In the genomic region with DNA sequence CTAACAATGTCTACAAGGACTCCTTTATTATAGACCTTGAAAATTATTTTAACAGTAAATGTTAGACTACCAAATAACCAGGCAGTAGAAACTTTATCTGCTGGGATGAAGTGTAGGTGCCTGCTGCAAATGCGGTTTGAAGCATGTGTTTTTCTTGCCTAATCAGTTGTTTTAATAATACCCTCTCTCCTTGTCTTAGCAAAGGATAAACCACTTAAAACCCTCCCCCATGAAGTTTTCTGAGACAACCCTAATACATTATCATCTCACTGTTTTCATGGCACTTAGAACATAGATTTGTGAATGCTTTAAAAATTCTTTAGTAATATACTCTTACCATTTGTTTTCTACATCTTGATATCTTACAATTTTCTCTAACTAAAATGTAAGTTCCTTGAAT, we compare ENCODE assay signal across 29 cellular contexts.
"Had no signal": no experiment of that assay in that cellular context is flagged by ENCODE, and none has a peak within 500 bp of the region (broad histone marks: within the 10 kb centered on the region; RNA-seq: fewer than 3 reads in every experiment).

No MANE protein-coding gene starts in this region.

- H3K27me3 ChIP-seq: esophagus squamous epithelium, heart right ventricle, neural progenitor cell, right lobe of liver, suprapubic skin had no signal

- H3K27ac Mint-ChIP-seq: effector memory CD8-positive, alpha-beta T cell; memory B cell; naive B cell; natural killer cell treated with Interleukin-12 subunit alpha and Interleukin-12 subunit beta and Interleukin-15 and Interleukin-18, amount 100 ng/mL, for 72 hours; neural progenitor cell; progenitor cell of endocrine pancreas had no signal

- H3K4me3 Mint-ChIP-seq: effector memory CD8-positive, alpha-beta T cell; memory B cell; naive B cell; natural killer cell treated with Interleukin-12 subunit alpha and Interleukin-12 subunit beta and Interleukin-15 and Interleukin-18, amount 100 ng/mL, for 72 hours; neural progenitor cell; stimulated activated naive CD8-positive, alpha-beta T cell treated with anti-CD3 and anti-CD28 coated beads, Interleukin-15, amount 100 ng/mL, for 72 hours had no signal

- H3K4me3 ChIP-seq: esophagus squamous epithelium, heart right ventricle, left ventricle myocardium inferior, lung, mucosa of descending colon, neural progenitor cell, right lobe of liver, suprapubic skin had no signal

- H3K4me1 ChIP-seq: esophagus squamous epithelium, heart right ventricle, left ventricle myocardium inferior, parathyroid adenoma, right lobe of liver, suprapubic skin had no signal

- H3K36me3 ChIP-seq: esophagus squamous epithelium, heart right ventricle, left ventricle myocardium inferior, neural progenitor cell, suprapubic skin had no signal

- DNase-seq: cortex of kidney; effector memory CD8-positive, alpha-beta T cell; erythroblast; esophagus squamous epithelium; foreskin melanocyte; glutamatergic neuron; heart right ventricle; hippocampal formation; islet precursor cell; kidney glomerular epithelial cell; left colon; left ventricle myocardium inferior; mucosa of descending colon; naive B cell; right lobe of liver; small intestine; stimulated activated CD4-positive, alpha-beta T cell treated with anti-CD3 and anti-CD28 coated beads, Interleukin-15, amount 100 ng/mL, for 24 hours; stimulated activated CD4-positive, alpha-beta T cell treated with anti-CD3 and anti-CD28 coated beads, Interleukin-2, amount 100 ng/mL, for 48 hours; stimulated activated CD8-positive, alpha-beta memory T cell treated with anti-CD3 and anti-CD28 coated beads, Interleukin-4, amount 100 ng/mL, for 48 hours; stimulated activated naive CD4-positive, alpha-beta T cell; stimulated activated naive CD8-positive, alpha-beta T cell treated with anti-CD3 and anti-CD28 coated beads, Interleukin-15, amount 100 ng/mL, for 72 hours; trophoblast cell had no signal

- H3K9me3 ChIP-seq: esophagus squamous epithelium, heart right ventricle, left ventricle myocardium inferior, mucosa of descending colon, right lobe of liver, suprapubic skin had no signal

- H3K27me3 Mint-ChIP-seq: effector memory CD8-positive, alpha-beta T cell; memory B cell; naive B cell; natural killer cell treated with Interleukin-12 subunit alpha and Interleukin-12 subunit beta and Interleukin-15 and Interleukin-18, amount 100 ng/mL, for 72 hours; progenitor cell of endocrine pancreas; stimulated activated naive CD8-positive, alpha-beta T cell treated with anti-CD3 and anti-CD28 coated beads, Interleukin-15, amount 100 ng/mL, for 72 hours had no signal

- H3K36me3 Mint-ChIP-seq: memory B cell; naive B cell; natural killer cell treated with Interleukin-12 subunit alpha and Interleukin-12 subunit beta and Interleukin-15 and Interleukin-18, amount 100 ng/mL, for 72 hours had no signal

- H3K4me2 ChIP-seq: neural progenitor cell had no signal

- ATAC-seq: effector memory CD8-positive, alpha-beta T cell; heart right ventricle; left colon; mucosa of descending colon; natural killer cell treated with Interleukin-12 subunit alpha and Interleukin-12 subunit beta and Interleukin-15 and Interleukin-18, amount 100 ng/mL, for 72 hours; right lobe of liver; stimulated activated naive CD8-positive, alpha-beta T cell treated with anti-CD3 and anti-CD28 coated beads, Interleukin-15, amount 100 ng/mL, for 72 hours had no signal

- H3K4me1 Mint-ChIP-seq: memory B cell; naive B cell; stimulated activated naive CD8-positive, alpha-beta T cell treated with anti-CD3 and anti-CD28 coated beads, Interleukin-15, amount 100 ng/mL, for 72 hours had no signal

- H3K9me3 Mint-ChIP-seq: stimulated activated naive CD8-positive, alpha-beta T cell treated with anti-CD3 and anti-CD28 coated beads, Interleukin-15, amount 100 ng/mL, for 72 hours had no signal

- H2AFZ ChIP-seq: neural progenitor cell, parathyroid adenoma had no signal

- H3K9ac ChIP-seq: neural progenitor cell, parathyroid adenoma had no signal

- H3K79me2 ChIP-seq: parathyroid adenoma had no signal

- H3K27ac ChIP-seq: esophagus squamous epithelium, heart right ventricle, left ventricle myocardium inferior, neural progenitor cell, parathyroid adenoma, right lobe of liver, suprapubic skin had no signal
